ENCODE assay signal across 1 cellular context in the genomic region with DNA sequence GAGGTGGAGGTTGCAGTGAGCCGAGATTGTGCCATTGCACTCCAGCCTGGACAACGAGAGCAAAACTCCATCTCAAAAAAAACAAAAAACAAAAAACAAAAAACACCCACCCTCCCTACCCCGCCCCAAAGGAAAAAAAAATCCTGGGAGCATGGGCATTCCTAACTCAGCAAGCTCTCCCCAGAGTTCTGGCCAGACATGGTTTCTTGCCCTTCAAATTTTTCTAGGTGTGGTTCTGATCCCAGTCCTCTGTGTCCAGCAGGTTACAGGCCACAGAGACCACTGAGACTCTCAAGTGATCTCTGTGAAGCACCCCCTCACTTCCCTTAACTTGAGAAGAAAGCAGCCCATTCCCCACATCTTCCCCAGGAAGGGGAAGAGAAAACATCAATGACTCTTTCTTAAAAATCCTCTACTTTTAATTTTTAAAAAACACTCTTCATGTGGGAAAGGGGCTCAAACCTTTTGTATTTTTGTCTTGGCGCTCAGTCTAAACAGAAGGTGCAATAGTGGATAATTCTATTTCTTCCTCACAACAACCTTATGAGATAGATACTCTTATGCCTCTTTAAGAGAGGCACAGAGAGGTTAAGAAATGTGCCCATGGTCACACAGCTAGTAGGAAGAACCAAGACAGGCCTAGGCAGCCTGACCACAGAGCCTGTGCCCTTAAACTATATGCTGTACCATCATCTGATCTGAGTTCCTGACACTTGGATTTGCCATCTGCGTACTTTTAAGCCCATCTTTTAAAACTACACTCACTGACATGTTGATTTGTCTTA.
TF ChIP-seq lines count a peak whose summit lies in the region.

No MANE protein-coding gene starts in this region.

TF ChIP-seq in HepG2, 621 proteins besides CTCF, POLR2A, EP300 and RAD21:
- TF ChIP-seq ZNF768 (CRISPR knock-in tag; IDR thresholded peaks at IDR 0.05) (peak; percentile 34; the same call in 1 of the 2 replicates), NFE2L1 (CRISPR knock-in tag; IDR thresholded peaks at IDR 0.05; ENCODE audit: borderline replicate concordance) (no peak), ELF1 (CRISPR knock-in tag; IDR thresholded peaks at IDR 0.05) (no peak)
TF ChIP-seq in HepG2: peak in this region for 1.
